In the genomic region with DNA sequence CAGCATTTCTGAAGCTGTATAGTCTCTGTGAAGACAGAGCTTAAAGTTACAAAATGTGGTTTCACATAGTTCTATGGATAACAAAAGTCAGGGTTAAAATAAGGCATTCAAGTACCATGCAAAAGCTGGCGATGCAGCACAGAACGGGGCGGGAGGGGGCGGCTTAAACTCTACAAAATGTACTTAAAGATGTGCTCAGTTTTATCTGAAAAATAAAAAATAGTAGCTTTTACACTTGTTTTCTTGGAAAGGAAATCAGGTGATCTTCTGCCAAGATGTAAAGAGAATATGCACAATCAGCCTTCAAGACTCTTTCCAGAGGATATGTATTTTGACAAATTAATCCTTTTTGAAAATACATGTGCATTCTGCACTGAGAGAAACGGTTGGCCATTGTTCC, we compare ENCODE assay signal across 35 cellular contexts.
"Had no signal": no experiment of that assay in that cellular context is flagged by ENCODE, and none has a peak within 500 bp of the region (broad histone marks: within the 10 kb centered on the region; RNA-seq: fewer than 3 reads in every experiment).

No MANE protein-coding gene starts in this region.

- H3K27ac ChIP-seq: brain microvascular endothelial cell, PC-9, RWPE1, WERI-Rb-1 had no signal

- H2AFZ ChIP-seq: PC-9 had no signal

- H3K27me3 ChIP-seq: brain microvascular endothelial cell had no signal

- H3K4me3 ChIP-seq: PC-9 had no signal

- ATAC-seq: activated CD8-positive, alpha-beta memory T cell treated with anti-CD3 and anti-CD28 coated beads, Interleukin-2, amount 10 ng/mL, durations not matched to agents 7 days and 5 days; activated T-cell treated with anti-CD3 and anti-CD28 coated beads, Interleukin-2, amount 50 U/mL, for 72 hours; activated T-helper 17 cell treated with anti-CD3 and anti-CD28 coated beads, Interleukin-2, amount 50 U/mL, for 72 hours; Right ventricle myocardium inferior had no signal

- DNase-seq: activated CD4-positive, alpha-beta memory T cell treated with anti-CD3 and anti-CD28 coated beads, Interleukin-2, amount 10 ng/mL, durations not matched to agents 7 days and 5 days; activated CD4-positive, alpha-beta T cell treated with anti-CD3 and anti-CD28 coated beads for 1 hour; activated CD4-positive, alpha-beta T cell treated with anti-CD3 and anti-CD28 coated beads for 48 hours; activated CD4-positive, CD25-positive, alpha-beta regulatory T cell; activated CD8-positive, alpha-beta memory T cell treated with anti-CD3 and anti-CD28 coated beads for 24 hours; activated CD8-positive, alpha-beta memory T cell treated with anti-CD3 and anti-CD28 coated beads, Interleukin-2, amount 10 ng/mL, durations not matched to agents 7 days and 5 days; activated effector memory CD4-positive, alpha-beta T cell treated with anti-CD3 and anti-CD28 coated beads, Interleukin-2, amount 50 U/mL, for 16 hours; activated naive CD4-positive, alpha-beta T cell; activated naive CD4-positive, alpha-beta T cell treated with anti-CD3 and anti-CD28 coated beads, Interleukin-2, amount 50 U/mL, for 16 hours; activated naive CD8-positive, alpha-beta T cell treated with anti-CD3 and anti-CD28 coated beads for 36 hours; activated T-cell treated with anti-CD3 and anti-CD28 coated beads, Interleukin-2, amount 50 U/mL, for 1 hour; activated T-cell treated with anti-CD3 and anti-CD28 coated beads, Interleukin-2, amount 50 U/mL, for 72 hours; amniotic stem cell; aorta; brain microvascular endothelial cell; KG1; MM.1S; MV-4-11; NCI-H1092; NCI-H1436 treated with DMSO at 0.1 percent for 48 hours; NCI-H1694 treated with DMSO at 0.1 percent for 48 hours; NCI-H2029; NCI-H345; NCI-H526; NCI-H748 treated with DMSO at 0.1 percent for 48 hours; PC-9; SIG-M5; SW 1271; T-helper 1 cell; T-helper 2 cell; T-helper 9 cell; WERI-Rb-1 had no signal

- H3K4me2 ChIP-seq: PC-9 had no signal

- H3K36me3 ChIP-seq: brain microvascular endothelial cell, WERI-Rb-1 had no signal
